In the genomic region with DNA sequence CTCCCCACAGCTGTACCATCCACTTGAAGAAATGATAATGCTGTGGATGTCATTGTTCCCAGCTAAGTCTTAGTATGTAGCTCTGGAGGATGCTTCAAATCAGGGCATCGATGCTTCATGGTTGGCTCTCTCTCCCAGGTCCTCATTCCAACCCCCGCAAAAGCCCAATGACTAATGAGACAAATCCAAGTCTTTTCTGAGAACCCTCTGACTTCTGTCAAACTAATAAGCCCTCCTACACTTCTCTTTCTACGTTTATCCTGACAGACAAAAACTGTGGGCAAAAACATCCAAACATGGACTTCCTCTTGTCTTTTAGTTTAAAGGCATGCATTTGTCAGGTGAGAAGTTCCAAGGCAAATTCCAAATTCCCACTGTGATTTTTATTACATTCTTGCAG, we compare ENCODE assay signal across 2 cellular contexts.
TF ChIP-seq lines count a peak whose summit lies in the region.

No MANE protein-coding gene starts in this region.

TF ChIP-seq in K562, 482 proteins besides CTCF, POLR2A, EP300 and RAD21 (continued from another document):
- TF ChIP-seq, protein P1, sequence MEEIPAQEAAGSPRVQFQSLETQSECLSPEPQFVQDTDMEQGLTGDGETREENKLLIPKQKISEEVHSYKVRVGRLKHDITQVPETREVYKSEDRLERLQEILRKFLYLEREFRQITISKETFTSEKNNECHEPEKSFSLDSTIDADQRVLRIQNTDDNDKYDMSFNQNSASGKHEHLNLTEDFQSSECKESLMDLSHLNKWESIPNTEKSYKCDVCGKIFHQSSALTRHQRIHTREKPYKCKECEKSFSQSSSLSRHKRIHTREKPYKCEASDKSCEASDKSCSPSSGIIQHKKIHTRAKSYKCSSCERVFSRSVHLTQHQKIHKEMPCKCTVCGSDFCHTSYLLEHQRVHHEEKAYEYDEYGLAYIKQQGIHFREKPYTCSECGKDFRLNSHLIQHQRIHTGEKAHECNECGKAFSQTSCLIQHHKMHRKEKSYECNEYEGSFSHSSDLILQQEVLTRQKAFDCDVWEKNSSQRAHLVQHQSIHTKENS (CRISPR knock-in tag; IDR thresholded peaks at IDR 0.05) = no peak

TF ChIP-seq in neural cell, 6 proteins besides CTCF, POLR2A, EP300 and RAD21:
- TF ChIP-seq, protein P2, sequence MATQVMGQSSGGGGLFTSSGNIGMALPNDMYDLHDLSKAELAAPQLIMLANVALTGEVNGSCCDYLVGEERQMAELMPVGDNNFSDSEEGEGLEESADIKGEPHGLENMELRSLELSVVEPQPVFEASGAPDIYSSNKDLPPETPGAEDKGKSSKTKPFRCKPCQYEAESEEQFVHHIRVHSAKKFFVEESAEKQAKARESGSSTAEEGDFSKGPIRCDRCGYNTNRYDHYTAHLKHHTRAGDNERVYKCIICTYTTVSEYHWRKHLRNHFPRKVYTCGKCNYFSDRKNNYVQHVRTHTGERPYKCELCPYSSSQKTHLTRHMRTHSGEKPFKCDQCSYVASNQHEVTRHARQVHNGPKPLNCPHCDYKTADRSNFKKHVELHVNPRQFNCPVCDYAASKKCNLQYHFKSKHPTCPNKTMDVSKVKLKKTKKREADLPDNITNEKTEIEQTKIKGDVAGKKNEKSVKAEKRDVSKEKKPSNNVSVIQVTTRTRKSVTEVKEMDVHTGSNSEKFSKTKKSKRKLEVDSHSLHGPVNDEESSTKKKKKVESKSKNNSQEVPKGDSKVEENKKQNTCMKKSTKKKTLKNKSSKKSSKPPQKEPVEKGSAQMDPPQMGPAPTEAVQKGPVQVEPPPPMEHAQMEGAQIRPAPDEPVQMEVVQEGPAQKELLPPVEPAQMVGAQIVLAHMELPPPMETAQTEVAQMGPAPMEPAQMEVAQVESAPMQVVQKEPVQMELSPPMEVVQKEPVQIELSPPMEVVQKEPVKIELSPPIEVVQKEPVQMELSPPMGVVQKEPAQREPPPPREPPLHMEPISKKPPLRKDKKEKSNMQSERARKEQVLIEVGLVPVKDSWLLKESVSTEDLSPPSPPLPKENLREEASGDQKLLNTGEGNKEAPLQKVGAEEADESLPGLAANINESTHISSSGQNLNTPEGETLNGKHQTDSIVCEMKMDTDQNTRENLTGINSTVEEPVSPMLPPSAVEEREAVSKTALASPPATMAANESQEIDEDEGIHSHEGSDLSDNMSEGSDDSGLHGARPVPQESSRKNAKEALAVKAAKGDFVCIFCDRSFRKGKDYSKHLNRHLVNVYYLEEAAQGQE (IDR thresholded peaks at IDR 0.05; ENCODE audit: borderline replicate concordance) = no peak
- no peak for TF ChIP-seq EZH2 (IDR thresholded peaks at IDR 0.05; ENCODE audit: borderline replicate concordance, insufficient read depth, low read length, poor library complexity, severe bottlenecking)
- TF ChIP-seq MXI1 (conservative IDR thresholded peaks at IDR 0.05; ENCODE audit: poor library complexity, severe bottlenecking) = no peak
- no peak for TF ChIP-seq SMC3 (conservative IDR thresholded peaks at IDR 0.05; ENCODE audit: poor library complexity)
- TF ChIP-seq POLR2AphosphoS5 (IDR thresholded peaks at IDR 0.05) = no peak
- no peak for TF ChIP-seq TAF1 (IDR thresholded peaks at IDR 0.05; ENCODE audit: low read depth)
TF ChIP-seq in neural cell: peak in this region for 0.
